Comparison of ENCODE assay signal across 9 cellular contexts in the genomic region with DNA sequence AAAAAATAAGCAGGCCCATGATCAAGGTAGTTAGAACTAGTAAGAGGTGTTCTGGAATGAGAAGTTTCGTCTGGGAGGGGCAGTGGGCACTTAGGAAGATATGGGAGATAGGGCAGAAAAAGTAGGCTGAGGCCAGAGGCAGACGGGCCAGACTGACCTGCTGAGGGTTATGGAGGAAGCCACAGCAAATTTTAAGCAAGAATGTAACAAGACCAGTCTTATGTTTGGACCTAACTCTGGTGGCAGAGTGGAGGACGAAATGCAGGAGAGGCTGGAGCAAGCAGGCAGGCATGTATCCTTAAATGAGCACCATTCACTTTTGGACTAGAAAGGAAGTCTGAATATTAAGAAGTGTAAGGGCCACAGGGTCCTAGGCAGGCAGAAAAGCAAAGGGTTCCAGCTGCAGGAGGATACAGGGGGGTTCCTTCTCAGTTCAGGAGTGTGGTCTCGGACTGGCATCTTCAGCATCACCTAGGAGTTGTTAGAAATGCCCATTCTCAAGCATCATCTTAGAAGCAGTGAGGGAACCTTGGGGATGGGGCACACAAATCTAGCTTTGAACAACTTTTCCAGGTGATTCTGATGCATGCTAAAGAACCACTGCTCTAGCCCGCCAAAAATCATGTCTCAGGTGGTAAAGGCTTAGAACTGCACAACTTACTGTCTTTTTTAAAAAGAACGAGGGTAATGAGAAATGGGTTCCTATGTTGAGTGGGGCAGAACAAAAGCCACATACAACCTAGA. TPM values are rescaled to one million over a fixed set of nuclear protein-coding genes. Genes with fewer than 3 reads are reported as not detected.
DNase-seq lines count a peak whose midpoint lies in the region; ATAC-seq, FAIRE-seq and TF ChIP-seq lines count a peak whose summit lies in the region.
"Had no signal": no experiment of that assay in that cellular context is flagged by ENCODE, and none has a peak within 500 bp of the region (broad histone marks: within the 10 kb centered on the region; RNA-seq: fewer than 3 reads in every experiment).

No MANE protein-coding gene starts in this region.

- peaks cover 8% of the 10 kb centered on the region; the same call in 1 of the 2 replicates for H4K20me1 ChIP-seq in HepG2 (ENCODE audit: insufficient read depth, low read length)

- no peak for DNase-seq in activated CD8-positive, alpha-beta memory T cell treated with anti-CD3 and anti-CD28 coated beads, Interleukin-2, amount 10 ng/mL, durations not matched to agents 7 days and 5 days
- DNase-seq in activated CD8-positive, alpha-beta memory T cell treated with anti-CD3 and anti-CD28 coated beads, Interleukin-2, amount 50 U/mL, for 48 hours: no peak
- DNase-seq in astrocyte of the cerebellum (ENCODE audit: low read depth) (no peak), HepG2 (ENCODE audit: low spot score) (no peak), tibial artery (peak in 1 of 2 donors; percentile 62), mucosa of descending colon (no peak), GM12892 (ENCODE audit: insufficient read length) (no peak)
- DNase-seq: DND-41 had no signal

- FAIRE-seq in HepG2 (lab: Jason Lieb, UNC) (no peak), GM12892 (lab: Jason Lieb, UNC) (no peak)

- in situ Hi-C loops in astrocyte of the cerebellum (cut with HindIII; ENCODE audit: low sequenced_read_pairs) (no loop called here), HepG2 (cut with HindIII; ENCODE audit: extremely low pct_ligation_motif_present, low pct_unique_long_range_greater_than_20kb) (no loop called here)

- no peak for TF ChIP-seq RAD21 in HepG2 (CRISPR knock-in tag; IDR thresholded peaks at IDR 0.05)

- H3K9ac ChIP-seq in HepG2 (ENCODE audit: insufficient read depth, low read depth, low read length): peak overlapping the region; percentile 61; the same call in 1 of the 2 replicates

- H3K27me3 Mint-ChIP-seq in activated CD8-positive, alpha-beta memory T cell treated with anti-CD3 and anti-CD28 coated beads, Interleukin-2, amount 10 ng/mL, durations not matched to agents 7 days and 5 days: peaks cover 24% of the 10 kb centered on the region

- no peak for TF ChIP-seq CTCF in astrocyte of the cerebellum (IDR thresholded peaks at IDR 0.05; ENCODE audit: low read depth, low read length, missing control alignments)
- no peak for TF ChIP-seq CTCF in HepG2 (CRISPR knock-in tag; IDR thresholded peaks at IDR 0.05)
- TF ChIP-seq CTCF in tibial artery (IDR thresholded peaks at IDR 0.05): no peak
- TF ChIP-seq CTCF in mucosa of descending colon (IDR thresholded peaks at IDR 0.05): no peak

- WGBS in HepG2 (ENCODE audit: low lambda C conversion rate): 57% methylated on average over 6 of the region's 6 CpGs

- H3K4me2 ChIP-seq in HepG2 (ENCODE audit: low read depth, low read length): peak overlapping the region; percentile 73

- peaks cover 28% of the 10 kb centered on the region for H3K79me2 ChIP-seq in HepG2 (ENCODE audit: insufficient read depth, low read length)

- H3K4me1 Mint-ChIP-seq in activated CD8-positive, alpha-beta memory T cell treated with anti-CD3 and anti-CD28 coated beads, Interleukin-2, amount 10 ng/mL, durations not matched to agents 7 days and 5 days: peaks cover 25% of the 10 kb centered on the region

- no peaks in the 10 kb centered on the region for H3K9me3 ChIP-seq in HepG2 (ENCODE audit: low read length)
- H3K9me3 ChIP-seq in tibial artery: no peaks in the 10 kb centered on the region
- H3K9me3 ChIP-seq in mucosa of descending colon: no peaks in the 10 kb centered on the region

- no peaks in the 10 kb centered on the region for H3K36me3 ChIP-seq in HepG2 (replicated peaks in 1 of 2; ENCODE audit: control insufficient read depth in 1 of 2, insufficient read depth in 2 of 2, low read length in 2 of 2)
- H3K36me3 ChIP-seq in tibial artery: no peaks in the 10 kb centered on the region
- H3K36me3 ChIP-seq in mucosa of descending colon (ENCODE audit: low read depth): no peaks in the 10 kb centered on the region

- BruUV-seq in HepG2 (replicated peaks; lab: Mats Ljungman, UMichigan): no TSS peak

- TF ChIP-seq EP300 in HepG2 (IDR thresholded peaks at IDR 0.05; ENCODE audit: low read depth in 2 of 2, low read length in 2 of 2): no peak
- no peak for TF ChIP-seq EP300 in HepG2 (CRISPR knock-in tag; IDR thresholded peaks at IDR 0.05; ENCODE audit: borderline replicate concordance)

- intact Hi-C loops in HepG2 (cut with micrococcal nuclease; ENCODE audit: unreplicated experiment) (no loop called here), tibial artery (cut with DNase I; ENCODE audit: low total_unique reads) (loop anchor here (2.0 kb wide), 1 partner anchor 25 kb away; no protein-coding TSS in a partner anchor), mucosa of descending colon (cut with DNase I, micrococcal nuclease) (no loop called here)

- no peaks in the 10 kb centered on the region; a peak in 1 of 5 replicates for H3K27me3 ChIP-seq in HepG2 (ENCODE audit: control insufficient read depth in 1 of 2, insufficient read depth in 2 of 2, low read length in 2 of 2)
- no peaks in the 10 kb centered on the region for H3K27me3 ChIP-seq in tibial artery

- no peak overlapping the region for H3K27ac Mint-ChIP-seq in activated CD8-positive, alpha-beta memory T cell treated with anti-CD3 and anti-CD28 coated beads, Interleukin-2, amount 10 ng/mL, durations not matched to agents 7 days and 5 days

- H3K4me1 ChIP-seq in HepG2 (ENCODE audit: insufficient read depth, low read length): peaks cover 40% of the 10 kb centered on the region
- H3K4me1 ChIP-seq in tibial artery: peaks cover 0 to 57% (median 32%) of the 10 kb centered on the region in 4 donors
- peaks cover 25% of the 10 kb centered on the region for H3K4me1 ChIP-seq in mucosa of descending colon (ENCODE audit: low read depth)

- H3K27ac ChIP-seq in HepG2 (ENCODE audit: extremely low read length, insufficient read depth, low read length): peak overlapping the region; percentile 6
- H3K27ac ChIP-seq in tibial artery: peak overlapping the region; percentile 99 to 100

- H2AFZ ChIP-seq in HepG2 (ENCODE audit: low read length): no peak overlapping the region

- ATAC-seq in activated CD8-positive, alpha-beta memory T cell treated with anti-CD3 and anti-CD28 coated beads, Interleukin-2, amount 10 ng/mL, durations not matched to agents 7 days and 5 days: no peak
- ATAC-seq in HepG2 (no peak), mucosa of descending colon (no peak), GM21737 (IDR thresholded peaks at IDR 0.05; ENCODE audit: unreplicated experiment) (no peak)

- POLR2A ChIA-PET in HepG2 (lab: Yijun Ruan, JAX): no interaction called here

- H3K36me3 Mint-ChIP-seq in activated CD8-positive, alpha-beta memory T cell treated with anti-CD3 and anti-CD28 coated beads, Interleukin-2, amount 10 ng/mL, durations not matched to agents 7 days and 5 days: peaks cover 3% of the 10 kb centered on the region

- H3K4me3 ChIP-seq in astrocyte of the cerebellum (ENCODE audit: low read depth, low read length) (peak overlapping the region; percentile 96), HepG2 (replicated peaks in 1 of 3; ENCODE audit: insufficient read depth in 1 of 3, low read depth in 2 of 3, low read length in 3 of 3) (peak overlapping the region; percentile 64 to 100 (median 94); a peak in 5 of 6 replicates), tibial artery (peak overlapping the region; percentile 85 to 93), mucosa of descending colon (no peak overlapping the region)

- H3K4me3 Mint-ChIP-seq in activated CD8-positive, alpha-beta memory T cell treated with anti-CD3 and anti-CD28 coated beads, Interleukin-2, amount 10 ng/mL, durations not matched to agents 7 days and 5 days: peak overlapping the region; percentile 52

- no peak for TF ChIP-seq POLR2A in HepG2 (IDR thresholded peaks at IDR 0.05; ENCODE audit: insufficient read depth in 1 of 2, low read depth in 2 of 2, low read length in 2 of 2)
- TF ChIP-seq POLR2A in GM12892 (IDR thresholded peaks at IDR 0.05; ENCODE audit: low read depth, low read length): no peak

- CTCF ChIA-PET in activated CD8-positive, alpha-beta memory T cell treated with anti-CD3 and anti-CD28 coated beads, Interleukin-2, amount 10 ng/mL, durations not matched to agents 7 days and 5 days (lab: Charles Lee): no interaction called here
- CTCF ChIA-PET in HepG2 (lab: Yijun Ruan, JAX; ENCODE audit: low intra/inter-chr PET ratio, low total read pairs): interaction anchor here (2.9 kb wide), 1 partner anchor 31 kb away, joined by 13 read pairs; no protein-coding TSS in a partner anchor

- H3K9me3 Mint-ChIP-seq in activated CD8-positive, alpha-beta memory T cell treated with anti-CD3 and anti-CD28 coated beads, Interleukin-2, amount 10 ng/mL, durations not matched to agents 7 days and 5 days (ENCODE audit: low read depth): no peaks in the 10 kb centered on the region

RNA-seq across cellular contexts. Expression of a gene that starts 1.7 kb away (rescaled TPM):
- 10 to 100 TPM; 55.8 to 78.3 TPM for total RNA-seq in activated CD8-positive, alpha-beta memory T cell treated with anti-CD3 and anti-CD28 coated beads, Interleukin-2, amount 10 ng/mL, durations not matched to agents 7 days and 5 days
- total RNA-seq in HepG2 (2016; rRNA removed; fragmentation: Illumina TruSeq; extraction: Trizol) (106 and 164 TPM in 2 replicates), mucosa of descending colon (100 to 1,000 TPM; 261 to 946 (median 284) TPM)
- total RNA-seq in HepG2 (2016; cell fraction: cytosol; rRNA removed; fragmentation: Illumina TruSeq; extraction: Trizol; ENCODE audit: low read depth): 28.2 and 36.3 TPM in 2 replicates
- 120 and 172 TPM in 2 replicates for total RNA-seq in HepG2 (2016; cell fraction: insoluble cytoplasmic fraction; rRNA removed; fragmentation: Illumina TruSeq; extraction: Trizol)
- total RNA-seq in HepG2 (2016; cell fraction: membrane; rRNA removed; fragmentation: Illumina TruSeq; extraction: Trizol): 94.4 and 96.0 TPM in 2 replicates
- total RNA-seq in HepG2 (2016; cell fraction: nucleus; rRNA removed; fragmentation: Illumina TruSeq; extraction: Trizol): 46.1 and 50.0 TPM in 2 replicates
- polyA plus RNA-seq in HepG2 (2011; rRNA removed): 21.8 and 27.6 TPM in 2 replicates
- polyA plus RNA-seq in HepG2 (2011; cell fraction: cytosol; rRNA removed): 11.0 and 20.0 TPM in 2 replicates
- polyA plus RNA-seq in HepG2 (2011; cell fraction: nucleus; rRNA removed): 8.1 and 11.6 TPM in 2 replicates
- 74.6 and 95.1 TPM in 2 replicates for polyA plus RNA-seq in HepG2 (2012)
- 77.0 and 95.4 TPM in 2 replicates for polyA plus RNA-seq in HepG2 (2016; cell fraction: cytosol; fragmentation: Illumina TruSeq; extraction: Trizol; ENCODE audit: low read depth)
- 263 and 281 TPM in 2 replicates for polyA plus RNA-seq in HepG2 (2016; cell fraction: insoluble cytoplasmic fraction; fragmentation: Illumina TruSeq; extraction: Trizol; ENCODE audit: low read depth)
- 120 and 139 TPM in 2 replicates for polyA plus RNA-seq in HepG2 (2016; cell fraction: membrane; fragmentation: Illumina TruSeq; extraction: Trizol; ENCODE audit: low read depth)
- 108 and 109 TPM in 2 replicates for polyA plus RNA-seq in HepG2 (2016; cell fraction: nucleus; fragmentation: Illumina TruSeq; extraction: Trizol; ENCODE audit: insufficient read depth, low read depth)
- polyA minus RNA-seq in HepG2 (2011; rRNA and poly(A)+ RNA removed; ENCODE audit: low replicate concordance): 1.3 and 4.9 TPM in 2 replicates
- polyA minus RNA-seq in HepG2 (2011; cell fraction: cytosol; rRNA and poly(A)+ RNA removed): 15.3 and 15.9 TPM in 2 replicates
- polyA minus RNA-seq in HepG2 (2011; cell fraction: nucleus; rRNA and poly(A)+ RNA removed): 5.8 and 7.6 TPM in 2 replicates
- polyA plus RNA-seq in GM12892 (2012; ENCODE audit: missing spikeins): 46.9 TPM

RNA-seq across cellular contexts. Expression of a gene that starts 37.0 kb away (rescaled TPM):
- total RNA-seq in activated CD8-positive, alpha-beta memory T cell treated with anti-CD3 and anti-CD28 coated beads, Interleukin-2, amount 10 ng/mL, durations not matched to agents 7 days and 5 days: 1 to 10 TPM; 1.7 to 3.2 TPM
- 0.22 and 0.36 TPM in 2 replicates for total RNA-seq in HepG2 (2016; rRNA removed; fragmentation: Illumina TruSeq; extraction: Trizol)
- 0.30 TPM in 1 of 2 replicates, not detected in the other for total RNA-seq in HepG2 (2016; cell fraction: cytosol; rRNA removed; fragmentation: Illumina TruSeq; extraction: Trizol; ENCODE audit: low read depth)
- total RNA-seq in HepG2 (2016; cell fraction: insoluble cytoplasmic fraction; rRNA removed; fragmentation: Illumina TruSeq; extraction: Trizol): 0.30 and 0.79 TPM in 2 replicates
- total RNA-seq in HepG2 (2016; cell fraction: membrane; rRNA removed; fragmentation: Illumina TruSeq; extraction: Trizol): 0.28 and 0.34 TPM in 2 replicates
- 0.19 and 0.44 TPM in 2 replicates for total RNA-seq in HepG2 (2016; cell fraction: nucleus; rRNA removed; fragmentation: Illumina TruSeq; extraction: Trizol)
- 0.24 and 0.26 TPM in 2 replicates for polyA plus RNA-seq in HepG2 (2011; rRNA removed)
- 0.28 and 0.32 TPM in 2 replicates for polyA plus RNA-seq in HepG2 (2011; cell fraction: cytosol; rRNA removed)
- 0.11 and 0.23 TPM in 2 replicates for polyA plus RNA-seq in HepG2 (2011; cell fraction: nucleus; rRNA removed)
- polyA plus RNA-seq in HepG2 (2012): 0.15 and 0.31 TPM in 2 replicates
- polyA plus RNA-seq in HepG2 (2016; cell fraction: cytosol; fragmentation: Illumina TruSeq; extraction: Trizol; ENCODE audit: low read depth): 0.11 and 0.23 TPM in 2 replicates
- polyA plus RNA-seq in HepG2 (2016; cell fraction: insoluble cytoplasmic fraction; fragmentation: Illumina TruSeq; extraction: Trizol; ENCODE audit: low read depth): 0.26 and 0.56 TPM in 2 replicates
- 0.26 and 0.31 TPM in 2 replicates for polyA plus RNA-seq in HepG2 (2016; cell fraction: membrane; fragmentation: Illumina TruSeq; extraction: Trizol; ENCODE audit: low read depth)
- polyA plus RNA-seq in HepG2 (2016; cell fraction: nucleus; fragmentation: Illumina TruSeq; extraction: Trizol; ENCODE audit: insufficient read depth, low read depth): 0.21 and 0.27 TPM in 2 replicates
- 0.42 and 1.2 TPM in 2 replicates for polyA minus RNA-seq in HepG2 (2011; rRNA and poly(A)+ RNA removed; ENCODE audit: low replicate concordance)
- not detected in 2 replicates for polyA minus RNA-seq in HepG2 (2011; cell fraction: cytosol; rRNA and poly(A)+ RNA removed)
- polyA minus RNA-seq in HepG2 (2011; cell fraction: nucleus; rRNA and poly(A)+ RNA removed): 0.25 TPM in 1 of 2 replicates, not detected in the other
- total RNA-seq in mucosa of descending colon: 1 to 10 TPM in 1 of 3 donors, under 1 TPM in 2; 0.17 to 1.1 (median 0.70) TPM
- polyA plus RNA-seq in GM12892 (2012; ENCODE audit: missing spikeins): not detected
